17 cellular contexts compared by ENCODE assay signal in genomic region chr3:39144748-39145380, GRCh38. TPM values are rescaled to one million over a fixed set of nuclear protein-coding genes. Genes with fewer than 3 reads are reported as not detected.
DNase-seq lines count a peak whose midpoint lies in the region; ATAC-seq and TF ChIP-seq lines count a peak whose summit lies in the region.
"Had no signal": no experiment of that assay in that cellular context is flagged by ENCODE, and none has a peak within 500 bp of the region (broad histone marks: within the 10 kb centered on the region; RNA-seq: fewer than 3 reads in every experiment).

No MANE protein-coding gene starts in this region.

- H3K27me3 Mint-ChIP-seq in CD4-positive, CD25-positive, alpha-beta regulatory T cell, result peaks cover 7% of the 10 kb centered on the region
- H3K27me3 Mint-ChIP-seq in Calu3 (ENCODE audit: unreplicated experiment), result no peaks in the 10 kb centered on the region
- no peaks in the 10 kb centered on the region for H3K27me3 Mint-ChIP-seq in central memory CD8-positive, alpha-beta T cell
- H3K27me3 Mint-ChIP-seq in neural crest cell (ENCODE audit: low read depth), result no peaks in the 10 kb centered on the region
- H3K27me3 Mint-ChIP-seq: activated naive CD4-positive, alpha-beta T cell treated with anti-CD3 and anti-CD28 coated beads, Interleukin-2, amount 10 ng/mL, durations not matched to agents 7 days and 5 days had no signal

- H3K9me2 ChIP-seq in GM23248 (ENCODE audit: insufficient read depth), result no peaks in the 10 kb centered on the region

- no peak for DNase-seq in CD4-positive, CD25-positive, alpha-beta regulatory T cell
- no peak for DNase-seq in Calu3
- DNase-seq in central memory CD8-positive, alpha-beta T cell (ENCODE audit: low spot score in 2 of 2), result no peak
- no peak for DNase-seq in neural crest cell (ENCODE audit: low read depth, low spot score)
- no peak for DNase-seq in GM23248
- no peak for DNase-seq in NCI-H1694 (lab: John Stamatoyannopoulos, UW)
- DNase-seq in HAP-1 (ENCODE audit: low spot score in 2 of 2), result no peak
- DNase-seq: activated naive CD4-positive, alpha-beta T cell treated with anti-CD3 and anti-CD28 coated beads, Interleukin-2, amount 10 ng/mL, durations not matched to agents 7 days and 5 days; DND-41; esophagus squamous epithelium; heart right ventricle; mesendoderm had no signal

- in situ Hi-C loops in GM23248 (cut with MboI), result no loop called here
- in situ Hi-C loops in HAP-1 (cut with MboI; ENCODE audit: low sequenced_read_pairs), result no loop called here

- peaks cover 52% of the 10 kb centered on the region for H3F3A ChIP-seq in GM23248 (ENCODE audit: insufficient read depth)

- intact Hi-C loops in Calu3 (cut with micrococcal nuclease; ENCODE audit: unreplicated experiment), result no loop called here

- H4K20me1 ChIP-seq in GM23248 (ENCODE audit: insufficient read depth), result no peaks in the 10 kb centered on the region; the same call in none of the 2 replicates

- H3K36me3 ChIP-seq in CD4-positive, CD25-positive, alpha-beta regulatory T cell (ENCODE audit: control insufficient read depth, insufficient read depth, low read length), result peaks cover 52% of the 10 kb centered on the region
- H3K36me3 ChIP-seq in GM23248 (ENCODE audit: low read depth) (peaks cover 33% of the 10 kb centered on the region), HAP-1 (replicated peaks) (peaks cover 15% of the 10 kb centered on the region)

- peak overlapping the region in 2 of 4 donors; percentile 6 to 9 for H3K4me3 Mint-ChIP-seq in CD4-positive, CD25-positive, alpha-beta regulatory T cell
- no peak overlapping the region for H3K4me3 Mint-ChIP-seq in Calu3 (ENCODE audit: low read depth, unreplicated experiment)
- H3K4me3 Mint-ChIP-seq in central memory CD8-positive, alpha-beta T cell, result peak overlapping the region; percentile 61
- no peak overlapping the region for H3K4me3 Mint-ChIP-seq in neural crest cell
- H3K4me3 Mint-ChIP-seq: activated naive CD4-positive, alpha-beta T cell treated with anti-CD3 and anti-CD28 coated beads, Interleukin-2, amount 10 ng/mL, durations not matched to agents 7 days and 5 days had no signal

- BruUV-seq in Calu3 (replicated peaks; lab: Mats Ljungman, UMichigan), result no TSS peak

- 94 to 96% methylated on average over 21 to 23 of the region's 23 CpGs for WGBS in GM23248 (ENCODE audit: low coverage in 1 of 2, low lambda C conversion rate in 2 of 2, missing lambda C conversion rate in 2 of 2), 2 experiments

- no peaks in the 10 kb centered on the region for H3K9me3 Mint-ChIP-seq in CD4-positive, CD25-positive, alpha-beta regulatory T cell
- H3K9me3 Mint-ChIP-seq in Calu3 (ENCODE audit: low read depth, unreplicated experiment) (no peaks in the 10 kb centered on the region), neural crest cell (no peaks in the 10 kb centered on the region)
- H3K9me3 Mint-ChIP-seq in central memory CD8-positive, alpha-beta T cell, result no peaks in the 10 kb centered on the region
- H3K9me3 Mint-ChIP-seq: activated naive CD4-positive, alpha-beta T cell treated with anti-CD3 and anti-CD28 coated beads, Interleukin-2, amount 10 ng/mL, durations not matched to agents 7 days and 5 days had no signal

- H2AFZ ChIP-seq in GM23248, result no peak overlapping the region

- peaks cover 96% of the 10 kb centered on the region for H3K79me2 ChIP-seq in GM23248 (ENCODE audit: insufficient read depth)

- TF ChIP-seq CTCF in Calu3 (IDR thresholded peaks at IDR 0.05; ENCODE audit: unreplicated experiment) (no peak), neural crest cell (conservative IDR thresholded peaks at IDR 0.05) (no peak)

- H3K4me1 ChIP-seq in CD4-positive, CD25-positive, alpha-beta regulatory T cell (ENCODE audit: control insufficient read depth, insufficient read depth, low read length, poor library complexity, severe bottlenecking), result peaks cover 46% of the 10 kb centered on the region
- H3K4me1 ChIP-seq in GM23248 (ENCODE audit: insufficient read depth) (peaks cover 61% of the 10 kb centered on the region), HAP-1 (no peaks in the 10 kb centered on the region; the same call in 1 of the 2 replicates)

- H3K9me3 ChIP-seq in CD4-positive, CD25-positive, alpha-beta regulatory T cell (ENCODE audit: control insufficient read depth in 2 of 2, low read length in 2 of 2), result no peaks in the 10 kb centered on the region
- H3K9me3 ChIP-seq in GM23248 (ENCODE audit: low read depth) (no peaks in the 10 kb centered on the region), HAP-1 (no peaks in the 10 kb centered on the region)
- H3K9me3 ChIP-seq: esophagus squamous epithelium, heart right ventricle, upper lobe of left lung had no signal

- peaks cover 18 to 69% (median 51%) of the 10 kb centered on the region in 4 donors for H3K4me1 Mint-ChIP-seq in CD4-positive, CD25-positive, alpha-beta regulatory T cell
- H3K4me1 Mint-ChIP-seq in Calu3 (ENCODE audit: low read depth, unreplicated experiment), result peaks cover 71% of the 10 kb centered on the region
- H3K4me1 Mint-ChIP-seq in central memory CD8-positive, alpha-beta T cell, result peaks cover 61% of the 10 kb centered on the region
- H3K4me1 Mint-ChIP-seq in neural crest cell, result peaks cover 46% of the 10 kb centered on the region

- H3K4me3 ChIP-seq in CD4-positive, CD25-positive, alpha-beta regulatory T cell (ENCODE audit: low read depth, low read length), result no peak overlapping the region
- H3K4me3 ChIP-seq in GM23248, result no peak overlapping the region
- no peak overlapping the region for H3K4me3 ChIP-seq in HAP-1
- H3K4me3 ChIP-seq: esophagus squamous epithelium, heart right ventricle had no signal

- CTCF ChIA-PET in Calu3 (lab: Charles Lee), result no interaction called here

- H3K27ac Mint-ChIP-seq in CD4-positive, CD25-positive, alpha-beta regulatory T cell, result peak overlapping the region in 2 of 3 donors; percentile 72 to 80
- H3K27ac Mint-ChIP-seq in Calu3 (ENCODE audit: unreplicated experiment) (peak overlapping the region; percentile 56), neural crest cell (ENCODE audit: unreplicated experiment) (peak overlapping the region; percentile 92)
- H3K27ac Mint-ChIP-seq in central memory CD8-positive, alpha-beta T cell (ENCODE audit: low read depth), result peak overlapping the region; percentile 77
- H3K27ac Mint-ChIP-seq: activated naive CD4-positive, alpha-beta T cell treated with anti-CD3 and anti-CD28 coated beads, Interleukin-2, amount 10 ng/mL, durations not matched to agents 7 days and 5 days had no signal

- H3K36me3 Mint-ChIP-seq in CD4-positive, CD25-positive, alpha-beta regulatory T cell, result peaks cover 38% of the 10 kb centered on the region
- H3K36me3 Mint-ChIP-seq in Calu3 (ENCODE audit: insufficient read depth, unreplicated experiment) (peaks cover 78% of the 10 kb centered on the region), neural crest cell (ENCODE audit: low read depth) (no peaks in the 10 kb centered on the region)
- H3K36me3 Mint-ChIP-seq in central memory CD8-positive, alpha-beta T cell (ENCODE audit: insufficient read depth), result peaks cover 74% of the 10 kb centered on the region

- H3K27ac ChIP-seq in CD4-positive, CD25-positive, alpha-beta regulatory T cell (ENCODE audit: insufficient read depth, low read length, poor library complexity, severe bottlenecking), result no peak overlapping the region
- no peak overlapping the region for H3K27ac ChIP-seq in GM23248

- no peak overlapping the region for H3K4me2 ChIP-seq in GM23248 (ENCODE audit: unreplicated experiment)

- no peak for ATAC-seq in CD4-positive, CD25-positive, alpha-beta regulatory T cell (ENCODE audit: low read depth in 2 of 2)
- no peak for ATAC-seq in central memory CD8-positive, alpha-beta T cell (replicated peaks; ENCODE audit: extremely low read depth, poor library complexity, severe bottlenecking)
- no peak for ATAC-seq in HG03280 (IDR thresholded peaks at IDR 0.05; ENCODE audit: unreplicated experiment)
- ATAC-seq: heart right ventricle, Panc1, SK-N-SH treated with all-trans-retinoic acid at 6 μM for 48 hours had no signal

- H3K27me3 ChIP-seq in CD4-positive, CD25-positive, alpha-beta regulatory T cell (ENCODE audit: control insufficient read depth, insufficient read depth, low read length), result no peaks in the 10 kb centered on the region
- no peaks in the 10 kb centered on the region for H3K27me3 ChIP-seq in GM23248 (replicated peaks; ENCODE audit: insufficient read depth)
- no peaks in the 10 kb centered on the region for H3K27me3 ChIP-seq in HAP-1 (ENCODE audit: low read depth)
- H3K27me3 ChIP-seq: esophagus squamous epithelium, heart right ventricle, upper lobe of left lung had no signal

- H3K9ac ChIP-seq in GM23248, result no peak overlapping the region

RNA-seq across cellular contexts. Expression of gene CSRNP1, which starts 8.5 kb away (rescaled TPM):
- total RNA-seq in CD4-positive, CD25-positive, alpha-beta regulatory T cell, result 300 TPM
- polyA plus RNA-seq in CD4-positive, CD25-positive, alpha-beta regulatory T cell, result 10 to 100 TPM; 12.5 to 24.1 (median 14.7) TPM
- total RNA-seq in Calu3 (2022), result 12.6 and 13.4 TPM in 2 replicates
- total RNA-seq in neural crest cell, result 2.4 TPM in 2 replicates
- 22.5 and 23.1 TPM in 2 replicates for total RNA-seq in GM23248 (2014; rRNA removed; shearing (Covaris generic))
- 14.2 and 16.4 TPM in 2 replicates for polyA plus RNA-seq in GM23248 (2016; fragmentation: Nextera tagmentation; extraction: Ambion mirVana)

RNA-seq across cellular contexts. Expression of gene TTC21A, which starts 37.4 kb away (rescaled TPM):
- total RNA-seq in CD4-positive, CD25-positive, alpha-beta regulatory T cell, result 4.1 TPM
- 1 to 10 TPM in 2 of 4 donors, under 1 TPM in 2; 0.41 to 2.7 (median 1.0) TPM for polyA plus RNA-seq in CD4-positive, CD25-positive, alpha-beta regulatory T cell
- total RNA-seq in Calu3 (2022) (8.1 and 9.1 TPM in 2 replicates), neural crest cell (6.8 and 8.2 TPM in 2 replicates)
- 0.25 and 1.2 TPM in 2 replicates for total RNA-seq in GM23248 (2014; rRNA removed; shearing (Covaris generic))
- polyA plus RNA-seq in GM23248 (2016; fragmentation: Nextera tagmentation; extraction: Ambion mirVana), result 0.76 and 0.94 TPM in 2 replicates

RNA-seq across cellular contexts. Expression of gene GORASP1, which starts 37.4 kb away (rescaled TPM):
- 34.0 TPM for total RNA-seq in CD4-positive, CD25-positive, alpha-beta regulatory T cell
- 10 to 100 TPM; 18.5 to 29.7 (median 20.5) TPM for polyA plus RNA-seq in CD4-positive, CD25-positive, alpha-beta regulatory T cell
- 54.8 and 58.6 TPM in 2 replicates for total RNA-seq in Calu3 (2022)
- 54.0 TPM in 2 replicates for total RNA-seq in neural crest cell
- total RNA-seq in GM23248 (2014; rRNA removed; shearing (Covaris generic)), result 63.8 and 184 TPM in 2 replicates
- 32.7 and 33.1 TPM in 2 replicates for polyA plus RNA-seq in GM23248 (2016; fragmentation: Nextera tagmentation; extraction: Ambion mirVana)

RNA-seq across cellular contexts. Expression of gene XIRP1, which starts 47.5 kb away (rescaled TPM):
- not detected for total RNA-seq in CD4-positive, CD25-positive, alpha-beta regulatory T cell
- not detected for polyA plus RNA-seq in CD4-positive, CD25-positive, alpha-beta regulatory T cell
- total RNA-seq in Calu3 (2022), result not detected in 2 replicates
- not detected in 2 replicates for total RNA-seq in neural crest cell
- not detected in 2 replicates for total RNA-seq in GM23248 (2014; rRNA removed; shearing (Covaris generic))
- not detected in 2 replicates for polyA plus RNA-seq in GM23248 (2016; fragmentation: Nextera tagmentation; extraction: Ambion mirVana)
- polyA plus RNA-seq: CD14-positive monocyte had no signal

Comparison
In these comparisons a context has a peak if more than half of its experiments do, and no peak if none do; other contexts are left out.
1. RNA of gene CSRNP1, which starts 8.5 kb away (total RNA-seq): 300 TPM in CD4-positive, CD25-positive, alpha-beta regulatory T cell (single experiment); 22.5 to 23.1 TPM in GM23248, 12.6 to 13.4 TPM in Calu3 and 2.4 TPM in neural crest cell; every median in the first group is over 10 times any median in the second.
2. Peak in every context shown above with its lines, with median percentiles within 50 percentile points of each other: H3K27ac Mint-ChIP-seq.